17 cellular contexts compared by ENCODE assay signal in genomic region chr3:71692139-71692538, GRCh38. TPM values are rescaled to one million over a fixed set of nuclear protein-coding genes. Genes with fewer than 3 reads are reported as not detected.
DNase-seq lines count a peak whose midpoint lies in the region; ATAC-seq and TF ChIP-seq lines count a peak whose summit lies in the region.
"Had no signal": no experiment of that assay in that cellular context is flagged by ENCODE, and none has a peak within 500 bp of the region (broad histone marks: within the 10 kb centered on the region; RNA-seq: fewer than 3 reads in every experiment).

No MANE protein-coding gene starts in this region.

- H3K27me3 Mint-ChIP-seq in activated CD8-positive, alpha-beta T cell treated with anti-CD3 and anti-CD28 coated beads for 36 hours, result no peaks in the 10 kb centered on the region
- H3K27me3 Mint-ChIP-seq: CD8-positive, alpha-beta memory T cell had no signal

- H3K9me3 Mint-ChIP-seq in activated CD8-positive, alpha-beta T cell treated with anti-CD3 and anti-CD28 coated beads for 36 hours, result no peaks in the 10 kb centered on the region
- H3K9me3 Mint-ChIP-seq: CD8-positive, alpha-beta memory T cell; HFFc6 had no signal

- in situ Hi-C loops in ACHN (cut with HindIII; ENCODE audit: low pct_ligation_motif_present, low pct_unique_long_range_greater_than_20kb, low sequenced_read_pairs), result no loop called here

- peak overlapping the region; percentile 96 for H3K27ac ChIP-seq in RWPE2 (ENCODE audit: poor library complexity, severe bottlenecking)
- H3K27ac ChIP-seq: 22Rv1, BLaER1 had no signal

- DNase-seq in ACHN, result peak; percentile 15
- no peak for DNase-seq in RWPE2 (ENCODE audit: low spot score)
- DNase-seq in kidney glomerular epithelial cell (lab: John Stamatoyannopoulos, UW), result peak; percentile 40
- DNase-seq in renal cortical epithelial cell (ENCODE audit: low read depth), result peak; percentile 96
- DNase-seq in activated CD8-positive, alpha-beta T cell treated with anti-CD3 and anti-CD28 coated beads for 36 hours, result no peak
- no peak for DNase-seq in NCI-H2196 (lab: John Stamatoyannopoulos, UW; ENCODE audit: unreplicated experiment)
- DNase-seq in hippocampal formation (lab: John Stamatoyannopoulos, UW), result no peak
- DNase-seq: AML-193; Caco-2; CD8-positive, alpha-beta memory T cell; DMS 273 treated with DMSO at 0.1 percent for 48 hours; HCEC 1CT; HFFc6 had no signal

- intact Hi-C loops in activated CD8-positive, alpha-beta T cell treated with anti-CD3 and anti-CD28 coated beads for 36 hours (cut with micrococcal nuclease), result no loop called here

- CTCF ChIA-PET in activated CD8-positive, alpha-beta T cell treated with anti-CD3 and anti-CD28 coated beads for 36 hours (lab: Charles Lee), result interaction anchor here (2.3 kb wide), 1 partner anchor 10 kb away, joined by 6 read pairs; no protein-coding TSS in a partner anchor

- no peak overlapping the region for H3K27ac Mint-ChIP-seq in activated CD8-positive, alpha-beta T cell treated with anti-CD3 and anti-CD28 coated beads for 36 hours
- H3K27ac Mint-ChIP-seq: HFFc6 had no signal

- H3K4me1 ChIP-seq in RWPE2 (ENCODE audit: insufficient read depth, poor library complexity, severe bottlenecking), result peaks cover 58% of the 10 kb centered on the region
- H3K4me1 ChIP-seq: BLaER1 had no signal

- TF ChIP-seq CTCF in RWPE2 (IDR thresholded peaks at IDR 0.05; ENCODE audit: poor library complexity, severe bottlenecking), result no peak
- no peak for TF ChIP-seq CTCF in activated CD8-positive, alpha-beta T cell treated with anti-CD3 and anti-CD28 coated beads for 36 hours (IDR thresholded peaks at IDR 0.05)

- POLR2A ChIA-PET in activated CD8-positive, alpha-beta T cell treated with anti-CD3 and anti-CD28 coated beads for 36 hours (lab: Charles Lee), result no interaction called here

- ATAC-seq in RWPE2 (ENCODE audit: low read depth), result no peak
- ATAC-seq in activated CD8-positive, alpha-beta T cell treated with anti-CD3 and anti-CD28 coated beads for 36 hours, result no peak
- ATAC-seq in GM18873 (IDR thresholded peaks at IDR 0.05; ENCODE audit: low FRiP score, unreplicated experiment), result no peak
- ATAC-seq: HepG2 had no signal

- H3K36me3 ChIP-seq in RWPE2 (ENCODE audit: low read depth), result no peaks in the 10 kb centered on the region; the same call in 1 of the 2 replicates
- H3K36me3 ChIP-seq: BLaER1 had no signal

- peaks cover 21% of the 10 kb centered on the region for H3K36me3 Mint-ChIP-seq in activated CD8-positive, alpha-beta T cell treated with anti-CD3 and anti-CD28 coated beads for 36 hours (ENCODE audit: low read depth)

- H3K9me3 ChIP-seq in RWPE2 (ENCODE audit: severe bottlenecking), result no peaks in the 10 kb centered on the region
- H3K9me3 ChIP-seq: BLaER1, Caco-2 had no signal

- no peak overlapping the region for H3K4me3 Mint-ChIP-seq in activated CD8-positive, alpha-beta T cell treated with anti-CD3 and anti-CD28 coated beads for 36 hours
- H3K4me3 Mint-ChIP-seq: CD8-positive, alpha-beta memory T cell; HFFc6 had no signal

- no peaks in the 10 kb centered on the region for H3K27me3 ChIP-seq in RWPE2 (ENCODE audit: insufficient read depth, poor library complexity, severe bottlenecking)
- H3K27me3 ChIP-seq: BLaER1 had no signal

- no peak overlapping the region for H3K4me3 ChIP-seq in RWPE2 (ENCODE audit: severe bottlenecking)
- H3K4me3 ChIP-seq: BLaER1 had no signal

- peaks cover 7% of the 10 kb centered on the region for H3K4me1 Mint-ChIP-seq in activated CD8-positive, alpha-beta T cell treated with anti-CD3 and anti-CD28 coated beads for 36 hours (ENCODE audit: low read depth)

RNA-seq across cellular contexts. Expression of gene EIF4E3, which starts 33.1 kb away (rescaled TPM):
- total RNA-seq in renal cortical epithelial cell, result 3.5 and 7.5 TPM in 2 replicates
- 10 to 100 TPM; 29.3 to 30.4 TPM for total RNA-seq in activated CD8-positive, alpha-beta T cell treated with anti-CD3 and anti-CD28 coated beads for 36 hours

Comparison
In these comparisons a context has a peak if more than half of its experiments do, and no peak if none do; other contexts are left out.
1. DNase-seq: peak in ACHN (single experiment), kidney glomerular epithelial cell (single experiment) and renal cortical epithelial cell (single experiment); none in RWPE2 (single experiment), activated CD8-positive, alpha-beta T cell treated with anti-CD3 and anti-CD28 coated beads for 36 hours (single experiment), NCI-H2196 (single experiment) and hippocampal formation (0 of 2).